Comparison of ENCODE assay signal across 9 cellular contexts in the genomic region with DNA sequence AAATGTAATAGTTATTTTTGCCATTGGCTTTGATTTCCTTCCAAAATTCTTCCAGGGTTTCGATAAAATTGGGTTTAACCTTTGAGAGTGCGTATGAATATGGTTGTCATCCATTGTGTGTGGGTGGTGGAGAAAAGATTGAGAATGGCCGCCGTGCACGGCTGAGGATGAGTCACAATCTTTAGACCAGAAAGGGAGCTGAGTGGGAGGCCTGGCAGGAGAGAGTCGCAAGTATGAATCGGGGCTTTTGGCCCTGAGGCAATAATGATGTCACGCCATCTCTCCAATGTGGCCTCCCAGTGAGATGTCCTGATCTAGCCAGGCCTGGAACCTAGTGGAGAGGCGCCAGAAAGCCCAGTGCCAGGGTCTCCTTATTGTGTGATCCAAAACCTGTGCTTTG. TPM values are rescaled to one million over a fixed set of nuclear protein-coding genes. Genes with fewer than 3 reads are reported as not detected.
DNase-seq lines count a peak whose midpoint lies in the region; ATAC-seq and TF ChIP-seq lines count a peak whose summit lies in the region.
"Had no signal": no experiment of that assay in that cellular context is flagged by ENCODE, and none has a peak within 500 bp of the region (broad histone marks: within the 10 kb centered on the region; RNA-seq: fewer than 3 reads in every experiment).

No MANE protein-coding gene starts in this region.

- ATAC-seq in GM21381 (IDR thresholded peaks at IDR 0.05; ENCODE audit: unreplicated experiment) (no peak), HG03175 (IDR thresholded peaks at IDR 0.05; ENCODE audit: unreplicated experiment) (no peak)
- ATAC-seq: naive thymus-derived CD4-positive, alpha-beta T cell had no signal

- no peak overlapping the region for H3K27ac ChIP-seq in epithelial cell of prostate
- peak overlapping the region; percentile 43 for H3K27ac ChIP-seq in rectal smooth muscle tissue (ENCODE audit: low read depth, low read length)

- DNase-seq in Daoy (ENCODE audit: low read depth) (peak; percentile 95), epithelial cell of prostate (ENCODE audit: low read depth, low spot score) (peak; percentile 43), COR-L47 (lab: John Stamatoyannopoulos, UW) (no peak), SHP77 treated with DMSO at 0.1 percent for 48 hours (lab: John Stamatoyannopoulos, UW) (no peak)

- no peak overlapping the region for H3K4me3 ChIP-seq in rectal smooth muscle tissue (ENCODE audit: low read length)

- H3K4me1 ChIP-seq in rectal smooth muscle tissue (ENCODE audit: control insufficient read depth, insufficient read depth, low read length) = peaks cover 4% of the 10 kb centered on the region

- no peaks in the 10 kb centered on the region for H3K27me3 ChIP-seq in rectal smooth muscle tissue (ENCODE audit: control insufficient read depth, insufficient read depth, low read length)

- no peaks in the 10 kb centered on the region for H3K36me3 ChIP-seq in rectal smooth muscle tissue (ENCODE audit: control insufficient read depth, insufficient read depth, low read length)

- H3K9ac ChIP-seq in rectal smooth muscle tissue (ENCODE audit: low read length) = no peak overlapping the region

TF ChIP-seq in PFSK-1, 5 proteins besides CTCF, POLR2A, EP300 and RAD21:
- TF ChIP-seq TAF1 (IDR thresholded peaks at IDR 0.05; ENCODE audit: borderline replicate concordance, insufficient read depth, low read length) (no peak), FOXP2 (optimal IDR thresholded peaks at IDR 0.05; ENCODE audit: borderline replicate concordance, extremely low read depth, extremely low read length, insufficient read depth) (peak; percentile 23), POLR2AphosphoS5 (IDR thresholded peaks at IDR 0.05; ENCODE audit: low read depth, low read length) (no peak)

RNA-seq across cellular contexts. Expression of a gene that starts 33.1 kb away (rescaled TPM):
- total RNA-seq in Daoy (2014; rRNA removed; shearing (Covaris generic)) = 7.5 and 10.9 TPM in 2 replicates
- 23.7 TPM for polyA plus RNA-seq in PFSK-1 (2012; ENCODE audit: insufficient read length, low read depth)

RNA-seq across cellular contexts. Expression of a gene that starts 36.9 kb away (rescaled TPM):
- total RNA-seq in Daoy (2014; rRNA removed; shearing (Covaris generic)) = 173 and 189 TPM in 2 replicates
- 1.5 TPM for polyA plus RNA-seq in PFSK-1 (2012; ENCODE audit: insufficient read length, low read depth)
- polyA plus RNA-seq: naive thymus-derived CD4-positive, alpha-beta T cell had no signal

Comparison
In these comparisons a context has a peak if more than half of its experiments do, and no peak if none do; other contexts are left out.
1. DNase-seq: peak in Daoy (single experiment) and epithelial cell of prostate (single experiment); none in COR-L47 (single experiment) and SHP77 treated with DMSO at 0.1 percent for 48 hours (single experiment).